Comparison of ENCODE assay signal across 8 cellular contexts in the genomic region with DNA sequence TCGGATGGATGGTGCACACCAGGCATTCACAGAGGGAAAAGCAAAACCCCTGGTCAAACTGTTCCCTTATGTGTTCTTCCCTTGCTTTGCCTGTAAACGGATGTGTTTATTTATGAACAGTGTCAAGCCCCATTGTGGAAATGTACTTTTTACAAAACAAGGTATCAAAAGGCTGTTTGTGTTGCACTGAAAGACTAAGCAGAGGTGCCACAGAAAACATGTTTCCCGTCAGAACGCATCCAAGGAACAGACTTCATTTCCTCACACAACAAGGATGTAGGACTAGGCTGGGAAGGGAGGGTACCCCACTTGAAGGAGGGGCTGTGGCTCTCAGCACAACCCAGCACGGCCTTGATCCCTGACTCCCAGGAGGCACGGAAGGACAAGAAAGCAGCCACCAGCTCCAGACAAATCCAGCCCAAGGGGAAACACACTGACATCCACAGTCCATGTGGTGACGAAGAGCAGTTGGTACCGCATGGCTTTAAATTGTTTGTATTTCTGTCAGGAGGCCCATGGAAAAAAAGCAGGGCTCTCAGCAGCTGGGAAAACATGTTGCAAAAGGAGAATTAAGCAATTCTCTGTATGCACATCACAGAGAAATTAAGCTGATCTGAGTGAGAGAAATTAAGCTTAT.
DNase-seq lines count a peak whose midpoint lies in the region; ATAC-seq and TF ChIP-seq lines count a peak whose summit lies in the region.

No MANE protein-coding gene starts in this region.

- no peaks in the 10 kb centered on the region for H3K9me2 ChIP-seq in OCI-LY1 (ENCODE audit: low read depth, low read length)

- H3K4me2 ChIP-seq in OCI-LY1 (ENCODE audit: low read length) (peak overlapping the region; percentile 65), osteoblast (ENCODE audit: insufficient read depth, low read length) (peak overlapping the region; percentile 76)

- DNase-seq in CD1c-positive myeloid dendritic cell (ENCODE audit: extremely low spot score) = peak; percentile 21
- no peak for DNase-seq in osteoblast (ENCODE audit: insufficient read length, low spot score, missing footprints)
- DNase-seq in effector CD8-positive, alpha-beta T cell (lab: John Stamatoyannopoulos, UW) = no peak

- H4K20me1 ChIP-seq in OCI-LY1 (ENCODE audit: insufficient read depth, low read length) (no peaks in the 10 kb centered on the region), osteoblast (ENCODE audit: insufficient read depth, low read length) (no peaks in the 10 kb centered on the region)

- H2AFZ ChIP-seq in OCI-LY1 (ENCODE audit: low read length) = no peak overlapping the region
- no peak overlapping the region for H2AFZ ChIP-seq in osteoblast (ENCODE audit: low read length)

- H3K9me3 ChIP-seq in OCI-LY1 (ENCODE audit: low read length) (no peaks in the 10 kb centered on the region), esophagus (ENCODE audit: control insufficient read depth in 2 of 2, insufficient read depth in 1 of 2, low read depth in 1 of 2, low read length in 1 of 2) (no peaks in the 10 kb centered on the region), osteoblast (ENCODE audit: low read depth, low read length) (no peaks in the 10 kb centered on the region)

- H3K79me2 ChIP-seq in OCI-LY1 (ENCODE audit: insufficient read depth, low read length) (no peaks in the 10 kb centered on the region), osteoblast (ENCODE audit: insufficient read depth, low read length) (peaks cover 27% of the 10 kb centered on the region)

- H3K4me3 ChIP-seq in OCI-LY1 (ENCODE audit: low read depth, low read length, poor library complexity, severe bottlenecking) (peak overlapping the region; percentile 54), esophagus (ENCODE audit: low read depth in 1 of 2, low read length in 2 of 2) (no peak overlapping the region), osteoblast (ENCODE audit: insufficient read depth, low read length) (peak overlapping the region; percentile 51)

- H3K27ac ChIP-seq in OCI-LY1 (ENCODE audit: low read depth, low read length, poor library complexity, severe bottlenecking) = peak overlapping the region; percentile 90
- peak overlapping the region; percentile 85 to 94 for H3K27ac ChIP-seq in esophagus (ENCODE audit: low read depth in 2 of 2, low read length in 1 of 2)
- peak overlapping the region; percentile 99 for H3K27ac ChIP-seq in osteoblast (ENCODE audit: low read depth, low read length)

- H3K27me3 ChIP-seq in OCI-LY1 (ENCODE audit: insufficient read depth, low read length) = no peaks in the 10 kb centered on the region
- no peaks in the 10 kb centered on the region for H3K27me3 ChIP-seq in esophagus (ENCODE audit: control insufficient read depth in 1 of 2, insufficient read depth in 2 of 2, low read length in 2 of 2)
- H3K27me3 ChIP-seq in osteoblast (ENCODE audit: insufficient read depth, low read length) = no peaks in the 10 kb centered on the region

- no peaks in the 10 kb centered on the region for H3F3A ChIP-seq in OCI-LY1 (ENCODE audit: insufficient read depth, low read length)

- ATAC-seq in HG03354 (IDR thresholded peaks at IDR 0.05; ENCODE audit: poor library complexity, severe bottlenecking, unreplicated experiment) (no peak), GM19324 (IDR thresholded peaks at IDR 0.05; ENCODE audit: low FRiP score, unreplicated experiment) (no peak), HG03039 (IDR thresholded peaks at IDR 0.05; ENCODE audit: unreplicated experiment) (no peak)

- peaks cover 95% of the 10 kb centered on the region for H3K4me1 ChIP-seq in OCI-LY1 (ENCODE audit: insufficient read depth, low read length, severe bottlenecking)
- peaks cover 0 to 11% of the 10 kb centered on the region in 2 donors for H3K4me1 ChIP-seq in esophagus (ENCODE audit: control insufficient read depth in 2 of 2, insufficient read depth in 2 of 2, low read length in 1 of 2)
- peaks cover 67% of the 10 kb centered on the region for H3K4me1 ChIP-seq in osteoblast (ENCODE audit: insufficient read depth, low read length)

- H3K36me3 ChIP-seq in OCI-LY1 (ENCODE audit: insufficient read depth, low read length) (peaks cover 18% of the 10 kb centered on the region), esophagus (ENCODE audit: control insufficient read depth in 2 of 2, insufficient read depth in 2 of 2, low read length in 1 of 2) (peaks cover 0 to 11% of the 10 kb centered on the region in 2 donors), osteoblast (ENCODE audit: insufficient read depth, low read length) (peaks cover 9% of the 10 kb centered on the region)

- peak overlapping the region; percentile 66 for H3K9ac ChIP-seq in OCI-LY1 (ENCODE audit: low read length)

- WGBS in esophagus, 2 donors = 43 to 48% methylated on average over 8 of the region's 8 CpGs

- TF ChIP-seq CTCF in OCI-LY1 (IDR thresholded peaks at IDR 0.05; ENCODE audit: low read length) (no peak), osteoblast (IDR thresholded peaks at IDR 0.05; ENCODE audit: extremely low read depth, low read depth, low read length) (no peak)

Comparison
In these comparisons a context has a peak if more than half of its experiments do, and no peak if none do; other contexts are left out.
1. H3K4me3 ChIP-seq: peak in OCI-LY1 (single experiment) and osteoblast (single experiment); none in esophagus (0 of 2).
2. Peak in every context shown above with its lines, with median percentiles within 50 percentile points of each other: H3K27ac ChIP-seq.